Comparison of ENCODE assay signal across 8 cellular contexts in the genomic region with DNA sequence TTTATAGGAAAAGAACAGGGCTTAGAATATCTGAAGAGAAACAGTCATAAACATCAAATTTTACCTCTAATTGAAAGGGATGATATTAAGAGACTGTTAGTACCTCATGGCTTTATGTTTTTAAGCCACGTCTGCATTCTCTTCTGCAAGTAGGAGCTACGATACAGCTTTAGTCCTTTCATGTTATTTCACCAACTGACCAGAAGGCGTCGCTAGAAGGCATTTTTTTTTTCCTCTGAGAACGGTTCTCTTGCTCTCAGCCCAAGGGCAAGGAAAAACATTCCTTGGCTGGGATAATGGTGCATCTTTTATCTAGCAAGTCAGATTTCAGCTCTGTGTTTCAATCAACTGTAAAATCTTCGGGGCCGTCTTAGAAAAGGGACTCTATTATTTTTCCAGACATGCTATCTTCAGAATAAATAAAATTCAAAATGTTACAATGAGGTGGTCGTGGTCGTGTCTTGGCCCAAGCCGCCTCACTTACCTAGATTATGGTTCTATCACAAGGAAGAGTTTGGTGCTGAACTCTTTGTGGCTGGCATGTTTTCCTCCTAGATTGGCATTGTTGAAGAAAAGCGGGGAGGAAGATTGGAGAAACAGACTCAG. TPM values are rescaled to one million over a fixed set of nuclear protein-coding genes. Genes with fewer than 3 reads are reported as not detected.
DNase-seq lines count a peak whose midpoint lies in the region; ATAC-seq and TF ChIP-seq lines count a peak whose summit lies in the region.

No MANE protein-coding gene starts in this region.

- peak; percentile 49 for DNase-seq in activated naive CD4-positive, alpha-beta T cell treated with anti-CD3 and anti-CD28 coated beads for 36 hours
- no peak for DNase-seq in activated naive CD4-positive, alpha-beta T cell treated with Interleukin-2 at 50 U/mL for 16 hours
- DNase-seq in HL-60 (ENCODE audit: low read depth in 1 of 2, low spot score in 1 of 2) (peak; percentile 17 to 27), NOMO-1 treated with DMSO at 0.1 percent for 48 hours (lab: John Stamatoyannopoulos, UW; ENCODE audit: unreplicated experiment) (peak; percentile 43), amniotic epithelial cell (ENCODE audit: low read depth) (peak; percentile 77), hepatic stellate cell (ENCODE audit: low spot score) (peak; percentile 40), sigmoid colon (no peak)

- H3K9me3 Mint-ChIP-seq in activated naive CD4-positive, alpha-beta T cell treated with anti-CD3 and anti-CD28 coated beads for 36 hours = no peaks in the 10 kb centered on the region

- H3K4me3 ChIP-seq in HL-60 (replicated peaks; ENCODE audit: insufficient read depth, low read length) = no peak overlapping the region
- H3K4me3 ChIP-seq in sigmoid colon = peak overlapping the region in 3 of 4 donors; percentile 7 to 28 (median 28)

- CTCF ChIA-PET in activated naive CD4-positive, alpha-beta T cell treated with anti-CD3 and anti-CD28 coated beads for 36 hours (lab: Charles Lee) = interaction anchor here (0.6 to 2.4 kb wide), 29 partner anchors 9 to 1705 kb away, joined by 3 to 16 read pairs (median 3); no protein-coding TSS in a partner anchor

- no peak overlapping the region for H3K27ac ChIP-seq in HL-60 (replicated peaks)
- peak overlapping the region in 1 of 4 donors; percentile 16 for H3K27ac ChIP-seq in sigmoid colon

- H3K4me3 Mint-ChIP-seq in activated naive CD4-positive, alpha-beta T cell treated with anti-CD3 and anti-CD28 coated beads for 36 hours = peak overlapping the region; percentile 32

- H3K27ac Mint-ChIP-seq in activated naive CD4-positive, alpha-beta T cell treated with anti-CD3 and anti-CD28 coated beads for 36 hours = no peak overlapping the region

- intact Hi-C loops in activated naive CD4-positive, alpha-beta T cell treated with anti-CD3 and anti-CD28 coated beads for 36 hours (cut with micrococcal nuclease) = loop anchor here (1.0 kb wide), 2 partner anchors 16 to 47 kb away; no protein-coding TSS in a partner anchor
- intact Hi-C loops in sigmoid colon (cut with DNase I) = no loop called here

- no peak for TF ChIP-seq POLR2A in sigmoid colon (IDR thresholded peaks at IDR 0.05)

- no peak for TF ChIP-seq EP300 in sigmoid colon (IDR thresholded peaks at IDR 0.05)

- H3K9me3 ChIP-seq in sigmoid colon = no peaks in the 10 kb centered on the region

- ATAC-seq in GM18517 (IDR thresholded peaks at IDR 0.05; ENCODE audit: unreplicated experiment) = no peak

- H3K27me3 ChIP-seq in HL-60 (ENCODE audit: insufficient read depth, poor library complexity, severe bottlenecking) = no peaks in the 10 kb centered on the region
- H3K27me3 ChIP-seq in sigmoid colon = no peaks in the 10 kb centered on the region

- H3K4me1 Mint-ChIP-seq in activated naive CD4-positive, alpha-beta T cell treated with anti-CD3 and anti-CD28 coated beads for 36 hours (ENCODE audit: low read depth) = peaks cover 3% of the 10 kb centered on the region

- no peaks in the 10 kb centered on the region for H3K36me3 ChIP-seq in sigmoid colon

- H3K36me3 Mint-ChIP-seq in activated naive CD4-positive, alpha-beta T cell treated with anti-CD3 and anti-CD28 coated beads for 36 hours (ENCODE audit: low read depth) = no peaks in the 10 kb centered on the region

- 36 to 37% methylated on average over 11 of the region's 11 CpGs for WGBS in sigmoid colon, 2 donors

- peaks cover 9% of the 10 kb centered on the region for H3K27me3 Mint-ChIP-seq in activated naive CD4-positive, alpha-beta T cell treated with anti-CD3 and anti-CD28 coated beads for 36 hours (ENCODE audit: low read depth)

- TF ChIP-seq CTCF in HL-60 (IDR thresholded peaks at IDR 0.05; ENCODE audit: insufficient read depth, low read length) = peak; percentile 28
- TF ChIP-seq CTCF in sigmoid colon (IDR thresholded peaks at IDR 0.05) = peak; percentile 38 to 73 (median 72)

- H3K4me1 ChIP-seq in sigmoid colon = peaks cover 0 to 13% (median 10%) of the 10 kb centered on the region in 4 donors

RNA-seq across cellular contexts. Expression of gene LYZL2, which starts 41.6 kb away (rescaled TPM):
- not detected for total RNA-seq in activated naive CD4-positive, alpha-beta T cell treated with anti-CD3 and anti-CD28 coated beads for 36 hours
- total RNA-seq in sigmoid colon = not detected
- polyA plus RNA-seq in sigmoid colon = not detected

Comparison
In these comparisons a context has a peak if more than half of its experiments do, and no peak if none do; other contexts are left out.
1. DNase-seq: peak in activated naive CD4-positive, alpha-beta T cell treated with anti-CD3 and anti-CD28 coated beads for 36 hours (single experiment), HL-60 (2 of 2), NOMO-1 treated with DMSO at 0.1 percent for 48 hours (single experiment), amniotic epithelial cell (single experiment) and hepatic stellate cell (single experiment); none in activated naive CD4-positive, alpha-beta T cell treated with Interleukin-2 at 50 U/mL for 16 hours (single experiment) and sigmoid colon (single experiment).